Comparison of ENCODE assay signal across 8 cellular contexts in genomic region chr1:150576794-150577556, GRCh38. TPM values are rescaled to one million over a fixed set of nuclear protein-coding genes. Genes with fewer than 3 reads are reported as not detected.
DNase-seq lines count a peak whose midpoint lies in the region; ATAC-seq and TF ChIP-seq lines count a peak whose summit lies in the region.

No MANE protein-coding gene starts in this region.

- H3K36me3 ChIP-seq in mucosa of descending colon (ENCODE audit: low read depth) = no peaks in the 10 kb centered on the region

- TF ChIP-seq CTCF in AG04449 (IDR thresholded peaks at IDR 0.05; ENCODE audit: insufficient read depth, low read length, missing control alignments) (no peak), mucosa of descending colon (IDR thresholded peaks at IDR 0.05) (no peak)

- H3K4me3 ChIP-seq in AG04449 (ENCODE audit: low read depth, low read length) (peak overlapping the region; percentile 100), mucosa of descending colon (peak overlapping the region; percentile 94)
- H3K4me3 ChIP-seq in Jurkat, Clone E6-1 (ENCODE audit: low read length) = peak overlapping the region; percentile 98

- intact Hi-C loops in mucosa of descending colon (cut with DNase I, micrococcal nuclease) = loop anchor here in 1 of 2 donors (5.0 kb wide), 1 partner anchor 45 kb away; no protein-coding TSS in a partner anchor

- DNase-seq in AG04449 (ENCODE audit: low read depth, low spot score) = no peak
- no peak for DNase-seq in Jurkat, Clone E6-1 (ENCODE audit: low read depth, low spot score)
- DNase-seq in caudate nucleus (lab: John Stamatoyannopoulos, UW) = no peak
- no peak for DNase-seq in mucosa of descending colon
- DNase-seq in NCI-H2196 (lab: John Stamatoyannopoulos, UW; ENCODE audit: unreplicated experiment) = no peak
- no peak for DNase-seq in SIG-M5 (lab: John Stamatoyannopoulos, UW)
- DNase-seq in SKM-1 treated with dmso at 0.1 percent for 144 hours (lab: John Stamatoyannopoulos, UW; ENCODE audit: unreplicated experiment) = no peak

- no peaks in the 10 kb centered on the region for H3K9me3 ChIP-seq in mucosa of descending colon

- H3K4me1 ChIP-seq in mucosa of descending colon (ENCODE audit: low read depth) = peaks cover 32% of the 10 kb centered on the region

- H3K27ac ChIP-seq in caudate nucleus (ENCODE audit: low read depth, low read length) = peak overlapping the region; percentile 98

- CTCF ChIA-PET in AG04449 (lab: Yijun Ruan, JAX) = interaction anchor here (0.8 to 6.5 kb wide), 7 partner anchors 9 to 429 kb away, joined by 3 to 69 read pairs (median 5); no protein-coding TSS in a partner anchor

- POLR2A ChIA-PET in AG04449 (lab: Yijun Ruan, JAX) = interaction anchor here (0.6 to 11.1 kb wide), 7 partner anchors 8 to 233 kb away, joined by 3 to 135 read pairs (median 7); partner anchors contain the start of genes ECM1, ENSA and RPRD2

- ATAC-seq in mucosa of descending colon (no peak), GM18861 (IDR thresholded peaks at IDR 0.05; ENCODE audit: unreplicated experiment) (no peak)

RNA-seq across cellular contexts. Expression of gene MCL1, which starts 2.4 kb away (rescaled TPM):
- polyA plus RNA-seq in Jurkat, Clone E6-1 (2012; ENCODE audit: insufficient read depth, insufficient read length) = 64.4 TPM
- 100 to 1,000 TPM; 221 to 258 (median 236) TPM for total RNA-seq in mucosa of descending colon

RNA-seq across cellular contexts. Expression of gene ADAMTSL4, which starts 27.8 kb away (rescaled TPM):
- polyA plus RNA-seq in Jurkat, Clone E6-1 (2012; ENCODE audit: insufficient read depth, insufficient read length) = not detected
- total RNA-seq in mucosa of descending colon = 10 to 100 TPM in 2 of 3 donors, 1 to 10 TPM in 1; 3.4 to 37.1 (median 10.2) TPM

RNA-seq across cellular contexts. Expression of gene ENSA, which starts 52.4 kb away (rescaled TPM):
- 247 TPM for polyA plus RNA-seq in Jurkat, Clone E6-1 (2012; ENCODE audit: insufficient read depth, insufficient read length)
- total RNA-seq in mucosa of descending colon = 100 to 1,000 TPM; 174 to 213 (median 194) TPM
